30 cellular contexts compared by ENCODE assay signal in genomic region chr12:43982544-43982943, GRCh38.
"Had no signal": no experiment of that assay in that cellular context is flagged by ENCODE, and none has a peak within 500 bp of the region (broad histone marks: within the 10 kb centered on the region; RNA-seq: fewer than 3 reads in every experiment).

No MANE protein-coding gene starts in this region.

- ATAC-seq: esophagus mucosa; gastroesophageal sphincter; heart left ventricle; left cardiac atrium; left lung; naive thymus-derived CD4-positive, alpha-beta T cell; right cardiac atrium; stimulated activated memory B cell treated with anti-CD40 and anti-IgM and Interleukin-4, amounts not matched to agents 10 μg/mL and 1 μg/mL and 100 μg/mL, for 72 hours; stimulated activated naive CD8-positive, alpha-beta T cell treated with anti-CD3 and anti-CD28 coated beads, Interleukin-15, Interleukin-2, amounts not matched to agents 100 U/mL and 50 U/mL, for 24 hours; upper lobe of right lung had no signal

- H3K4me3 ChIP-seq: dorsolateral prefrontal cortex, gastroesophageal sphincter, heart left ventricle, hepatocyte, left lung, neural progenitor cell, prostate gland, skin epidermis, spleen, thoracic aorta, tibial nerve, upper lobe of right lung, uterus had no signal

- H3K4me2 ChIP-seq: hepatocyte, neural progenitor cell had no signal

- H3K4me1 ChIP-seq: gastroesophageal sphincter, heart left ventricle, left lung, neural progenitor cell, parathyroid adenoma, prostate gland, spleen, upper lobe of right lung, uterus had no signal

- H3K9me3 ChIP-seq: gastroesophageal sphincter, prostate gland, thoracic aorta, upper lobe of right lung, uterus had no signal

- FAIRE-seq: colon, islet of Langerhans had no signal

- H3K36me3 ChIP-seq: gastroesophageal sphincter, heart left ventricle, left lung, neural progenitor cell, prostate gland, spleen, thoracic aorta, tibial nerve, upper lobe of right lung, uterus had no signal

- H3K4me3 Mint-ChIP-seq: naive thymus-derived CD4-positive, alpha-beta T cell; nephron; neural progenitor cell; stimulated activated memory B cell treated with anti-CD40 and anti-IgM and Interleukin-4, amounts not matched to agents 10 μg/mL and 1 μg/mL and 100 μg/mL, for 72 hours had no signal

- H2AFZ ChIP-seq: hepatocyte, neural progenitor cell, parathyroid adenoma had no signal

- H3K9me3 Mint-ChIP-seq: neural progenitor cell had no signal

- H3K27ac Mint-ChIP-seq: naive thymus-derived CD4-positive, alpha-beta T cell; nephron; neural progenitor cell; stimulated activated memory B cell treated with anti-CD40 and anti-IgM and Interleukin-4, amounts not matched to agents 10 μg/mL and 1 μg/mL and 100 μg/mL, for 72 hours had no signal

- H3K27me3 ChIP-seq: dorsolateral prefrontal cortex, gastroesophageal sphincter, heart left ventricle, hepatocyte, left lung, neural progenitor cell, spleen, tibial nerve, upper lobe of right lung, uterus had no signal

- H3K9ac ChIP-seq: neural progenitor cell, parathyroid adenoma had no signal

- H3K27me3 Mint-ChIP-seq: naive thymus-derived CD4-positive, alpha-beta T cell; stimulated activated memory B cell treated with anti-CD40 and anti-IgM and Interleukin-4, amounts not matched to agents 10 μg/mL and 1 μg/mL and 100 μg/mL, for 72 hours had no signal

- H3K36me3 Mint-ChIP-seq: neural progenitor cell had no signal

- H3K4me1 Mint-ChIP-seq: nephron; neural progenitor cell; stimulated activated memory B cell treated with anti-CD40 and anti-IgM and Interleukin-4, amounts not matched to agents 10 μg/mL and 1 μg/mL and 100 μg/mL, for 72 hours had no signal

- H3K27ac ChIP-seq: epithelial cell of prostate, gastroesophageal sphincter, heart left ventricle, hepatocyte, left lung, neural progenitor cell, parathyroid adenoma, prostate gland, skin epidermis, spleen, thoracic aorta, tibial nerve, upper lobe of right lung, uterus had no signal

- DNase-seq: dorsolateral prefrontal cortex; effector CD4-positive, alpha-beta T cell; foreskin fibroblast; heart left ventricle; left cardiac atrium; left lung; mesendoderm; midbrain; naive thymus-derived CD4-positive, alpha-beta T cell; right cardiac atrium; spleen; stimulated activated CD4-positive, alpha-beta T cell treated with anti-CD3 and anti-CD28 coated beads, Interleukin-4, amount 100 ng/mL, for 4 hours; stimulated activated naive CD8-positive, alpha-beta T cell treated with anti-CD3 and anti-CD28 coated beads, Interleukin-15, Interleukin-2, amounts not matched to agents 100 U/mL and 50 U/mL, for 24 hours; substantia nigra; upper lobe of right lung; uterus had no signal
